Comparison of ENCODE assay signal across 8 cellular contexts in genomic region chr11:36131719-36132349, GRCh38.
A peak's percentile ranks its signal among the peaks of the same experiment; 100 is the strongest.
DNase-seq lines count a peak whose midpoint lies in the region; ATAC-seq and TF ChIP-seq lines count a peak whose summit lies in the region.

No MANE protein-coding gene starts in this region.

- H3K27ac ChIP-seq in coronary artery = peak overlapping the region in 1 of 2 donors; percentile 20
- H3K27ac ChIP-seq in right lobe of liver = no peak overlapping the region

- ATAC-seq in right lobe of liver = peak; percentile 75 to 88 (median 78)
- ATAC-seq in GM21529 (IDR thresholded peaks at IDR 0.05; ENCODE audit: unreplicated experiment) = no peak
- ATAC-seq in GM18907 (IDR thresholded peaks at IDR 0.05; ENCODE audit: unreplicated experiment) = no peak
- ATAC-seq in HG03159 (IDR thresholded peaks at IDR 0.05; ENCODE audit: unreplicated experiment) = no peak

- peaks cover 0 to 3% (median 0%) of the 10 kb centered on the region in 4 donors for H3K4me1 ChIP-seq in right lobe of liver

- DNase-seq in NCI-H146 (lab: John Stamatoyannopoulos, UW) (peak; percentile 11), NCI-H146 treated with DMSO at 0.1 percent for 48 hours (lab: John Stamatoyannopoulos, UW; ENCODE audit: unreplicated experiment) (no peak), NCI-H774 (lab: John Stamatoyannopoulos, UW) (peak; percentile 11), coronary artery (ENCODE audit: low spot score) (no peak), right lobe of liver (peak in 2 of 3 donors; percentile 41 to 49)

- intact Hi-C loops in right lobe of liver (cut with DNase I) = loop anchor here in 1 of 2 donors (10.0 kb wide), 1 partner anchor 517 kb away; the partner anchor contains the start of gene FJX1

- no peaks in the 10 kb centered on the region for H3K9me3 ChIP-seq in right lobe of liver

- no peaks in the 10 kb centered on the region for H3K27me3 ChIP-seq in right lobe of liver

- WGBS in right lobe of liver (ENCODE audit: insufficient coverage, low coverage, low lambda C conversion rate, missing lambda C conversion rate) = 35% methylated on average over 8 of the region's 8 CpGs

- no peaks in the 10 kb centered on the region for H3K36me3 ChIP-seq in right lobe of liver

- peak; percentile 35 for TF ChIP-seq CTCF in coronary artery (IDR thresholded peaks at IDR 0.05)
- peak; percentile 42 to 64 (median 60) for TF ChIP-seq CTCF in right lobe of liver (IDR thresholded peaks at IDR 0.05)

- H3K4me3 ChIP-seq in coronary artery (no peak overlapping the region), right lobe of liver (no peak overlapping the region)

- TF ChIP-seq POLR2A in right lobe of liver (IDR thresholded peaks at IDR 0.05) = no peak

Comparison
In these comparisons a context has a peak if more than half of its experiments do, and no peak if none do; other contexts are left out.
1. DNase-seq: peak in NCI-H146 (single experiment), NCI-H774 (single experiment) and right lobe of liver (2 of 3); none in NCI-H146 treated with DMSO at 0.1 percent for 48 hours (single experiment) and coronary artery (single experiment).
2. ATAC-seq: peak in right lobe of liver (4 of 4); none in GM21529 (single experiment), GM18907 (single experiment) and HG03159 (single experiment).